ENCODE assay signal across 16 cellular contexts in genomic region chr7:57328963-57329362, GRCh38.
A peak's percentile ranks its signal among the peaks of the same experiment; 100 is the strongest.
DNase-seq lines count a peak whose midpoint lies in the region; ATAC-seq and TF ChIP-seq lines count a peak whose summit lies in the region.
"Had no signal": no experiment of that assay in that cellular context is flagged by ENCODE, and none has a peak within 500 bp of the region (broad histone marks: within the 10 kb centered on the region; RNA-seq: fewer than 3 reads in every experiment).

No MANE protein-coding gene starts in this region.

- intact Hi-C loops in left ventricle myocardium inferior (cut with micrococcal nuclease), result no loop called here
- intact Hi-C loops in left cardiac atrium (cut with DNase I), result no loop called here
- intact Hi-C loops in right cardiac atrium (cut with DNase I), result no loop called here

- H3K27ac ChIP-seq in left ventricle myocardium inferior (replicated peaks), result peak overlapping the region; percentile 85
- peak overlapping the region; percentile 6 for H3K27ac ChIP-seq in right cardiac atrium (ENCODE audit: low read length)

- no peak for ATAC-seq in left cardiac atrium
- peak; percentile 8 to 26 for ATAC-seq in right cardiac atrium
- no peak for ATAC-seq in esophagus mucosa
- no peak for ATAC-seq in stimulated activated naive CD8-positive, alpha-beta T cell treated with anti-CD3 and anti-CD28 coated beads, Interleukin-15, Interleukin-2, amounts not matched to agents 100 U/mL and 50 U/mL, for 24 hours

- DNase-seq in left ventricle myocardium inferior (no peak), left cardiac atrium (no peak), chondrocyte (ENCODE audit: low spot score) (peak; percentile 38), right cardiac atrium (no peak)
- DNase-seq in stimulated activated naive CD8-positive, alpha-beta T cell treated with anti-CD3 and anti-CD28 coated beads, Interleukin-15, Interleukin-2, amounts not matched to agents 100 U/mL and 50 U/mL, for 24 hours, result no peak
- DNase-seq: C1 segment of cervical spinal cord; Calu3; CD4-positive, alpha-beta memory T cell; COR-L47; DMS53; DMS79 treated with DMSO at 0.1 percent for 48 hours; GF-D8; GOT3; HFFc6 had no signal

- H3K27ac Mint-ChIP-seq in chondrocyte (ENCODE audit: unreplicated experiment), result no peak overlapping the region
- H3K27ac Mint-ChIP-seq: CD4-positive, alpha-beta memory T cell; HFFc6 had no signal

- H3K27me3 ChIP-seq in left ventricle myocardium inferior (ENCODE audit: low read depth), result no peaks in the 10 kb centered on the region
- no peaks in the 10 kb centered on the region for H3K27me3 ChIP-seq in right cardiac atrium (ENCODE audit: control insufficient read depth, insufficient read depth)

- H3K27me3 Mint-ChIP-seq in chondrocyte (ENCODE audit: low read depth), result no peaks in the 10 kb centered on the region
- H3K27me3 Mint-ChIP-seq: CD4-positive, alpha-beta memory T cell had no signal

- H3K9me3 Mint-ChIP-seq in chondrocyte (ENCODE audit: low read depth), result peaks cover 63% of the 10 kb centered on the region

- H3K4me1 ChIP-seq in left ventricle myocardium inferior (peaks cover 14% of the 10 kb centered on the region), right cardiac atrium (ENCODE audit: control insufficient read depth, insufficient read depth, low read length) (no peaks in the 10 kb centered on the region)
- H3K4me1 ChIP-seq: HAP-1 had no signal

- H3K4me1 Mint-ChIP-seq in chondrocyte (ENCODE audit: low read depth), result no peaks in the 10 kb centered on the region
- H3K4me1 Mint-ChIP-seq: CD4-positive, alpha-beta memory T cell had no signal

- H3K4me3 ChIP-seq in left ventricle myocardium inferior (no peak overlapping the region), right cardiac atrium (ENCODE audit: low read length) (no peak overlapping the region)
- H3K4me3 ChIP-seq: HAP-1 had no signal

- no peaks in the 10 kb centered on the region for H3K36me3 ChIP-seq in left ventricle myocardium inferior
- H3K36me3 ChIP-seq: HAP-1 had no signal

- H3K9me3 ChIP-seq in left ventricle myocardium inferior (replicated peaks) (peaks cover 56% of the 10 kb centered on the region), right cardiac atrium (ENCODE audit: control insufficient read depth, low read length) (peaks cover 3% of the 10 kb centered on the region)
- H3K9me3 ChIP-seq: HAP-1 had no signal

- TF ChIP-seq CTCF in left ventricle myocardium inferior (IDR thresholded peaks at IDR 0.05; ENCODE audit: borderline replicate concordance) (no peak), chondrocyte (IDR thresholded peaks at IDR 0.05) (no peak)

- peaks cover 2% of the 10 kb centered on the region for H3K36me3 Mint-ChIP-seq in chondrocyte (ENCODE audit: low read depth)

- H3K4me3 Mint-ChIP-seq in chondrocyte (ENCODE audit: unreplicated experiment), result no peak overlapping the region
- H3K4me3 Mint-ChIP-seq: CD4-positive, alpha-beta memory T cell; HFFc6 had no signal

- 47% methylated on average over 3 of the region's 3 CpGs for WGBS in right cardiac atrium

Comparison
In these comparisons a context has a peak if more than half of its experiments do, and no peak if none do; other contexts are left out.
1. ATAC-seq: peak in right cardiac atrium (2 of 2); none in left cardiac atrium (0 of 2), esophagus mucosa (single experiment) and stimulated activated naive CD8-positive, alpha-beta T cell treated with anti-CD3 and anti-CD28 coated beads, Interleukin-15, Interleukin-2, amounts not matched to agents 100 U/mL and 50 U/mL, for 24 hours (single experiment).